ENCODE assay signal across 20 cellular contexts in genomic region chr2:172826522-172826921, GRCh38.
"Had no signal": no experiment of that assay in that cellular context is flagged by ENCODE, and none has a peak within 500 bp of the region (broad histone marks: within the 10 kb centered on the region; RNA-seq: fewer than 3 reads in every experiment).

No MANE protein-coding gene starts in this region.

- H3K27ac ChIP-seq: colonic mucosa, esophagus squamous epithelium, foreskin keratinocyte, lower lobe of right lung, pancreas, thyroid gland had no signal

- DNase-seq: colonic mucosa; dermis blood vessel endothelial cell; esophagus squamous epithelium; foreskin keratinocyte; kidney glomerular epithelial cell; lower lobe of right lung; mesendoderm; naive B cell; occipital lobe; pancreas; right cardiac atrium; small intestine; stimulated activated CD4-positive, alpha-beta T cell treated with anti-CD3 and anti-CD28 coated beads, Interleukin-12 subunit alpha, Interleukin-12 subunit beta, amount 100 ng/mL, for 4 hours; stimulated activated naive CD4-positive, alpha-beta T cell; thyroid gland had no signal

- H3K36me3 Mint-ChIP-seq: naive B cell, type B pancreatic cell had no signal

- H3K9me3 Mint-ChIP-seq: naive B cell, nephron, type B pancreatic cell had no signal

- H3K4me3 Mint-ChIP-seq: naive B cell, nephron, type B pancreatic cell had no signal

- H3K4me1 ChIP-seq: colonic mucosa, esophagus squamous epithelium, foreskin keratinocyte, lower lobe of right lung, pancreas, thyroid gland had no signal

- ATAC-seq: foreskin keratinocyte, left lobe of liver, lower lobe of right lung, pancreas, right cardiac atrium had no signal

- H3K9me3 ChIP-seq: colonic mucosa, esophagus squamous epithelium, lower lobe of right lung, pancreas, thyroid gland had no signal

- H3K4me1 Mint-ChIP-seq: naive B cell, nephron had no signal

- H3K4me3 ChIP-seq: colonic mucosa, esophagus squamous epithelium, lower lobe of right lung, pancreas, thyroid gland had no signal

- H3K27me3 Mint-ChIP-seq: progenitor cell of endocrine pancreas, type B pancreatic cell had no signal

- FAIRE-seq: pancreas, small intestine, urothelium cell line had no signal

- H3K27ac Mint-ChIP-seq: naive B cell, nephron, progenitor cell of endocrine pancreas, type B pancreatic cell had no signal

- H3K27me3 ChIP-seq: colonic mucosa, esophagus squamous epithelium, foreskin keratinocyte, pancreas, thyroid gland had no signal

- H3K36me3 ChIP-seq: colonic mucosa, esophagus squamous epithelium, lower lobe of right lung, pancreas, thyroid gland had no signal
